Comparison of ENCODE assay signal across 15 cellular contexts in genomic region chr10:42934842-42935241, GRCh38.
DNase-seq lines count a peak whose midpoint lies in the region; ATAC-seq and TF ChIP-seq lines count a peak whose summit lies in the region.
"Had no signal": no experiment of that assay in that cellular context is flagged by ENCODE, and none has a peak within 500 bp of the region (broad histone marks: within the 10 kb centered on the region; RNA-seq: fewer than 3 reads in every experiment).

No MANE protein-coding gene starts in this region.

- TF ChIP-seq POLR2A in vagina (IDR thresholded peaks at IDR 0.05) = no peak

- H3K4me3 Mint-ChIP-seq in CD4-positive, alpha-beta T cell = peak overlapping the region; percentile 87
- H3K4me3 Mint-ChIP-seq in activated B cell treated with CpG ODN at 0.5 μM for 24 hours = peak overlapping the region; percentile 44
- H3K4me3 Mint-ChIP-seq in mesothelial cell of epicardium = peak overlapping the region; percentile 4

- H3K36me3 Mint-ChIP-seq in CD4-positive, alpha-beta T cell (ENCODE audit: low read depth) = no peaks in the 10 kb centered on the region
- H3K36me3 Mint-ChIP-seq in activated B cell treated with CpG ODN at 0.5 μM for 24 hours (ENCODE audit: low read depth) = no peaks in the 10 kb centered on the region
- H3K36me3 Mint-ChIP-seq in mesothelial cell of epicardium = no peaks in the 10 kb centered on the region
- H3K36me3 Mint-ChIP-seq: CD4-positive, CD25-positive, alpha-beta regulatory T cell had no signal

- H3K27ac Mint-ChIP-seq in CD4-positive, alpha-beta T cell = peak overlapping the region; percentile 89
- H3K27ac Mint-ChIP-seq in activated B cell treated with CpG ODN at 0.5 μM for 24 hours (no peak overlapping the region), mesothelial cell of epicardium (no peak overlapping the region)

- H3K36me3 ChIP-seq in vagina = no peaks in the 10 kb centered on the region
- H3K36me3 ChIP-seq: SJSA1 had no signal

- ATAC-seq in CD4-positive, alpha-beta T cell (ENCODE audit: poor library complexity) = no peak
- ATAC-seq in activated B cell treated with CpG ODN at 0.5 μM for 24 hours (ENCODE audit: low read depth) (no peak), HG02571 (IDR thresholded peaks at IDR 0.05; ENCODE audit: unreplicated experiment) (no peak)

- peaks cover 11% of the 10 kb centered on the region for H3K27me3 ChIP-seq in CD4-positive, alpha-beta T cell (ENCODE audit: control insufficient read depth, insufficient read depth, low read length)
- no peaks in the 10 kb centered on the region for H3K27me3 ChIP-seq in vagina

- intact Hi-C loops in CD4-positive, alpha-beta T cell (cut with DNase I, micrococcal nuclease) = loop anchor here in 1 of 2 experiments (10.0 kb wide), 1 partner anchor 200 kb away; the partner anchor contains the start of gene CSGALNACT2
- intact Hi-C loops in activated B cell treated with CpG ODN at 0.5 μM for 24 hours (cut with micrococcal nuclease) = no loop called here
- intact Hi-C loops in vagina (cut with DNase I) = no loop called here

- no peak for TF ChIP-seq CTCF in CD4-positive, alpha-beta T cell (IDR thresholded peaks at IDR 0.05)
- TF ChIP-seq CTCF in activated B cell treated with CpG ODN at 0.5 μM for 24 hours (IDR thresholded peaks at IDR 0.05) (no peak), mesothelial cell of epicardium (IDR thresholded peaks at IDR 0.05; ENCODE audit: unreplicated experiment) (no peak), vagina (IDR thresholded peaks at IDR 0.05) (no peak)

- H3K4me3 ChIP-seq in vagina = no peak overlapping the region
- H3K4me3 ChIP-seq: SJSA1 had no signal

- H3K9me3 ChIP-seq in CD4-positive, alpha-beta T cell (ENCODE audit: control insufficient read depth, low read length) = no peaks in the 10 kb centered on the region
- H3K9me3 ChIP-seq in vagina = no peaks in the 10 kb centered on the region
- H3K9me3 ChIP-seq: SJSA1 had no signal

- peaks cover 16% of the 10 kb centered on the region for H3K4me1 Mint-ChIP-seq in CD4-positive, alpha-beta T cell (ENCODE audit: low read depth)
- H3K4me1 Mint-ChIP-seq in activated B cell treated with CpG ODN at 0.5 μM for 24 hours (peaks cover 10% of the 10 kb centered on the region), mesothelial cell of epicardium (peaks cover 12% of the 10 kb centered on the region)

- H3K4me1 ChIP-seq in vagina = peaks cover 12% of the 10 kb centered on the region
- H3K4me1 ChIP-seq: SJSA1 had no signal

- CTCF ChIA-PET in CD4-positive, alpha-beta T cell (lab: Charles Lee) = no interaction called here
- CTCF ChIA-PET in activated B cell treated with CpG ODN at 0.5 μM for 24 hours (lab: Charles Lee) = no interaction called here

- H3K27ac ChIP-seq in CD4-positive, alpha-beta T cell (ENCODE audit: low read depth, low read length) = no peak overlapping the region
- no peak overlapping the region for H3K27ac ChIP-seq in vagina
- H3K27ac ChIP-seq: 22Rv1, SJSA1 had no signal

- no peaks in the 10 kb centered on the region for H3K9me3 Mint-ChIP-seq in CD4-positive, alpha-beta T cell
- H3K9me3 Mint-ChIP-seq in activated B cell treated with CpG ODN at 0.5 μM for 24 hours (no peaks in the 10 kb centered on the region), mesothelial cell of epicardium (no peaks in the 10 kb centered on the region)
- H3K9me3 Mint-ChIP-seq: CD4-positive, CD25-positive, alpha-beta regulatory T cell had no signal

- H3K27me3 Mint-ChIP-seq in CD4-positive, alpha-beta T cell = peaks cover 22% of the 10 kb centered on the region
- H3K27me3 Mint-ChIP-seq in activated B cell treated with CpG ODN at 0.5 μM for 24 hours (peaks cover 36% of the 10 kb centered on the region), mesothelial cell of epicardium (ENCODE audit: low read depth) (peaks cover 91% of the 10 kb centered on the region)

- peak; percentile 35 for DNase-seq in DMS53 (lab: John Stamatoyannopoulos, UW)
- DNase-seq in DMS53 treated with DMSO at 0.1 percent for 48 hours (lab: John Stamatoyannopoulos, UW; ENCODE audit: unreplicated experiment) = no peak
- DNase-seq in CD4-positive, alpha-beta T cell = no peak
- DNase-seq in activated B cell treated with CpG ODN at 0.5 μM for 24 hours = no peak
- no peak for DNase-seq in mesothelial cell of epicardium (ENCODE audit: low spot score in 2 of 2, unreplicated experiment in 2 of 2)
- DNase-seq in HK-2 (ENCODE audit: unreplicated experiment) = no peak
- no peak for DNase-seq in vagina (ENCODE audit: extremely low spot score in 2 of 2)
- DNase-seq: AML-193; CD4-positive, CD25-positive, alpha-beta regulatory T cell; Karpas-422; NCI-H1092 treated with DMSO at 0.1 percent for 48 hours; NCI-H2081 had no signal

- POLR2A ChIA-PET in CD4-positive, alpha-beta T cell (lab: Charles Lee) = interaction anchor here (1.6 kb wide), 1 partner anchor 204 kb away, joined by 7 read pairs; the partner anchor contains the start of gene CSGALNACT2
- POLR2A ChIA-PET in activated B cell treated with CpG ODN at 0.5 μM for 24 hours (lab: Charles Lee) = no interaction called here

Comparison
In these comparisons a context has a peak if more than half of its experiments do, and no peak if none do; other contexts are left out.
1. H3K4me3 Mint-ChIP-seq: peak in every context shown above with its lines; median percentile 87 in CD4-positive, alpha-beta T cell; 44 in activated B cell treated with CpG ODN at 0.5 μM for 24 hours; 4 in mesothelial cell of epicardium.